21 cellular contexts compared by ENCODE assay signal in the genomic region with DNA sequence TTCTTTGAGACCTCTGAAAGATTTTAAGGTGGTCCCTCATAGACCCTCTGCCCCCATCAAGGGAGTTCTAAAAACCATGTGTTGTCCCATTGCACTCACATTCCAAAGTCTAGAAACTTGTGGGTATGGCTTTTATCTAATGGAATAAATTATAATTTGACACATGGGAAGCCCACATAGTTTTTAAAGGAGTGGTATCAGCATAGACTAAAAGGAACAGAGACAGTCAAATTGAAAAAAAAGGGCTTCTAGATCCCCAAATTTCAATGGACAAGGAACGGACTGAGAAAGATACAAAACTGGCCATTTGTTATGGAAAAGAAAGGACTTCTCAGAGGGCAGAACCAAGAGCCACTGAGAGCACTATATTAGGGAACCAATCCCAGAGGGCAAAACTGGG. TPM values are rescaled to one million over a fixed set of nuclear protein-coding genes. Genes with fewer than 3 reads are reported as not detected.
DNase-seq lines count a peak whose midpoint lies in the region; ATAC-seq, FAIRE-seq and TF ChIP-seq lines count a peak whose summit lies in the region.
"Had no signal": no experiment of that assay in that cellular context is flagged by ENCODE, and none has a peak within 500 bp of the region (broad histone marks: within the 10 kb centered on the region; RNA-seq: fewer than 3 reads in every experiment).

No MANE protein-coding gene starts in this region.

- 80% methylated on average over 1 of the region's 1 CpG for WGBS in K562 (ENCODE audit: insufficient coverage, low coverage, missing lambda C conversion rate)

- H3K9ac ChIP-seq in K562 (ENCODE audit: insufficient read depth in 1 of 2, low read depth in 2 of 2, low read length in 2 of 2) = no peak overlapping the region

- H3K4me3 ChIP-seq in K562 = no peak overlapping the region

- H4K20me1 ChIP-seq in K562 (replicated peaks; ENCODE audit: control insufficient read depth, insufficient read depth, low read length) = no peaks in the 10 kb centered on the region

- DNase-seq in activated naive CD4-positive, alpha-beta T cell treated with anti-CD3 and anti-CD28 coated beads, Interleukin-2, amount 10 ng/mL, durations not matched to agents 7 days and 5 days = no peak
- DNase-seq in OCI-M1 (lab: John Stamatoyannopoulos, UW) (peak; percentile 5), K562 (ENCODE audit: extremely low read depth in 1 of 4, low spot score in 3 of 4) (no peak), NCI-H2196 (lab: John Stamatoyannopoulos, UW; ENCODE audit: unreplicated experiment) (no peak), osteocyte (ENCODE audit: extremely low spot score, unreplicated experiment) (no peak)
- DNase-seq: 8988T; ACHN; C1 segment of cervical spinal cord; CD4-positive, alpha-beta T cell; COR-L47; DMS153; DMS79 treated with DMSO at 0.1 percent for 48 hours; EL; GOT3; H9; IMR-90 had no signal

- CTCF ChIA-PET in activated naive CD4-positive, alpha-beta T cell treated with anti-CD3 and anti-CD28 coated beads, Interleukin-2, amount 10 ng/mL, durations not matched to agents 7 days and 5 days (lab: Charles Lee) = interaction anchor here (10.5 kb wide), 1 partner anchor 63 kb away, joined by 214 read pairs; a partner anchor contains a TSS
- CTCF ChIA-PET in K562 (lab: Yijun Ruan, JAX; ENCODE audit: low intra/inter-chr PET ratio) = no interaction called here

- H3K79me2 ChIP-seq in K562 (ENCODE audit: control insufficient read depth, insufficient read depth, low read length) = no peaks in the 10 kb centered on the region

- H3K27me3 Mint-ChIP-seq in activated naive CD4-positive, alpha-beta T cell treated with anti-CD3 and anti-CD28 coated beads, Interleukin-2, amount 50 U/mL, for 24 hours = no peaks in the 10 kb centered on the region
- no peaks in the 10 kb centered on the region for H3K27me3 Mint-ChIP-seq in activated naive CD4-positive, alpha-beta T cell treated with anti-CD3 and anti-CD28 coated beads, Interleukin-2, amount 10 ng/mL, durations not matched to agents 7 days and 5 days
- H3K27me3 Mint-ChIP-seq in osteocyte (ENCODE audit: unreplicated experiment) = no peaks in the 10 kb centered on the region
- H3K27me3 Mint-ChIP-seq: CD4-positive, alpha-beta T cell had no signal

- no peak for TF ChIP-seq POLR2A in K562 (conservative IDR thresholded peaks at IDR 0.05)

- peaks cover 35% of the 10 kb centered on the region for H3K4me1 Mint-ChIP-seq in activated naive CD4-positive, alpha-beta T cell treated with anti-CD3 and anti-CD28 coated beads, Interleukin-2, amount 50 U/mL, for 24 hours
- H3K4me1 Mint-ChIP-seq in activated naive CD4-positive, alpha-beta T cell treated with anti-CD3 and anti-CD28 coated beads, Interleukin-2, amount 10 ng/mL, durations not matched to agents 7 days and 5 days = peaks cover 46% of the 10 kb centered on the region
- no peaks in the 10 kb centered on the region for H3K4me1 Mint-ChIP-seq in osteocyte (ENCODE audit: unreplicated experiment)

- H3K9me3 Mint-ChIP-seq in activated naive CD4-positive, alpha-beta T cell treated with anti-CD3 and anti-CD28 coated beads, Interleukin-2, amount 50 U/mL, for 24 hours = peaks cover 8% of the 10 kb centered on the region
- H3K9me3 Mint-ChIP-seq in activated naive CD4-positive, alpha-beta T cell treated with anti-CD3 and anti-CD28 coated beads, Interleukin-2, amount 10 ng/mL, durations not matched to agents 7 days and 5 days = peaks cover 21% of the 10 kb centered on the region
- H3K9me3 Mint-ChIP-seq in osteocyte (ENCODE audit: unreplicated experiment) = peaks cover 26% of the 10 kb centered on the region

- H3K4me1 ChIP-seq in K562 (replicated peaks in 1 of 2; ENCODE audit: control insufficient read depth in 2 of 2, insufficient read depth in 2 of 2, low read length in 2 of 2) = no peaks in the 10 kb centered on the region; a peak in 1 of 5 replicates

- TF ChIP-seq EP300 in K562 (IDR thresholded peaks at IDR 0.05; ENCODE audit: low read length) = no peak

- H3K9me1 ChIP-seq in K562 (ENCODE audit: control insufficient read depth, insufficient read depth, low read length) = no peaks in the 10 kb centered on the region

- ATAC-seq in K562 (no peak), GM21529 (IDR thresholded peaks at IDR 0.05; ENCODE audit: unreplicated experiment) (no peak)

- POLR2A ChIA-PET in K562 (lab: Yijun Ruan, JAX) = interaction anchor here (0.7 to 2.1 kb wide), 4 partner anchors 12 to 111 kb away, joined by 3 to 8 read pairs (median 6); no protein-coding TSS in a partner anchor

- no peak for TF ChIP-seq RAD21 in K562 (CRISPR knock-in tag; conservative IDR thresholded peaks at IDR 0.05 in 1 of 2, IDR thresholded peaks at IDR 0.05 in 1 of 2)

- in situ Hi-C loops in K562 (cut with MboI) = no loop called here

- no peak for FAIRE-seq in K562 (lab: Jason Lieb, UNC)
- FAIRE-seq: D721Med, G401.6, GM12891 had no signal

- H3K27me3 ChIP-seq in K562 (ENCODE audit: control insufficient read depth in 2 of 2, insufficient read depth in 2 of 2, low read length in 2 of 2) = no peaks in the 10 kb centered on the region

- no peak overlapping the region for H3K4me2 ChIP-seq in K562 (ENCODE audit: insufficient read depth, low read length)

- no peak overlapping the region for H3K27ac ChIP-seq in K562 (ENCODE audit: extremely low read depth, low read depth, low read length)

- H3K36me3 Mint-ChIP-seq in activated naive CD4-positive, alpha-beta T cell treated with anti-CD3 and anti-CD28 coated beads, Interleukin-2, amount 50 U/mL, for 24 hours = peaks cover 45% of the 10 kb centered on the region
- H3K36me3 Mint-ChIP-seq in activated naive CD4-positive, alpha-beta T cell treated with anti-CD3 and anti-CD28 coated beads, Interleukin-2, amount 10 ng/mL, durations not matched to agents 7 days and 5 days = peaks cover 85% of the 10 kb centered on the region
- peaks cover 64% of the 10 kb centered on the region for H3K36me3 Mint-ChIP-seq in osteocyte (ENCODE audit: unreplicated experiment)

- H3K27ac Mint-ChIP-seq in activated naive CD4-positive, alpha-beta T cell treated with anti-CD3 and anti-CD28 coated beads, Interleukin-2, amount 50 U/mL, for 24 hours = peak overlapping the region; percentile 35
- no peak overlapping the region for H3K27ac Mint-ChIP-seq in activated naive CD4-positive, alpha-beta T cell treated with anti-CD3 and anti-CD28 coated beads, Interleukin-2, amount 10 ng/mL, durations not matched to agents 7 days and 5 days
- H3K27ac Mint-ChIP-seq in osteocyte (ENCODE audit: unreplicated experiment) = no peak overlapping the region
- H3K27ac Mint-ChIP-seq: H9 had no signal

- H3K9me3 ChIP-seq in K562 (replicated peaks; ENCODE audit: control insufficient read depth, insufficient read depth, low read depth, low read length) = peaks cover 5% of the 10 kb centered on the region; the same call in 1 of the 2 replicates

- H3K36me3 ChIP-seq in K562 (ENCODE audit: control insufficient read depth, insufficient read depth, low read length) = peaks cover 47% of the 10 kb centered on the region

- no peak for TF ChIP-seq CTCF in K562 (IDR thresholded peaks at IDR 0.05 in 2 of 3, conservative IDR thresholded peaks at IDR 0.05 in 1 of 3; ENCODE audit: insufficient read depth in 2 of 3, low read depth in 1 of 3, low read length in 3 of 3)
- TF ChIP-seq CTCF in osteocyte (IDR thresholded peaks at IDR 0.05) = no peak

- H3K4me3 Mint-ChIP-seq in activated naive CD4-positive, alpha-beta T cell treated with anti-CD3 and anti-CD28 coated beads, Interleukin-2, amount 50 U/mL, for 24 hours = no peak overlapping the region
- H3K4me3 Mint-ChIP-seq in activated naive CD4-positive, alpha-beta T cell treated with anti-CD3 and anti-CD28 coated beads, Interleukin-2, amount 10 ng/mL, durations not matched to agents 7 days and 5 days = no peak overlapping the region
- no peak overlapping the region for H3K4me3 Mint-ChIP-seq in osteocyte (ENCODE audit: unreplicated experiment)
- H3K4me3 Mint-ChIP-seq: CD4-positive, alpha-beta T cell; H9 had no signal

- BruUV-seq in K562 (replicated peaks; lab: Mats Ljungman, UMichigan) = no TSS peak

- intact Hi-C loops in K562 (cut with micrococcal nuclease) = loop anchor here (10.0 kb wide), 1 partner anchor 216 kb away; no protein-coding TSS in a partner anchor

- H2AFZ ChIP-seq in K562 (ENCODE audit: low read depth, low read length) = no peak overlapping the region

TF ChIP-seq in K562, 482 proteins besides CTCF, POLR2A, EP300 and RAD21:
- TF ChIP-seq ADNP (tag; IDR thresholded peaks at IDR 0.05) (peak; percentile 48), ERF (CRISPR knock-in tag; IDR thresholded peaks at IDR 0.05) (no peak)

RNA-seq across cellular contexts. Expression of a gene that starts 48.7 kb away (rescaled TPM):
- total RNA-seq in K562 (2011; cell fraction: chromatin; rRNA removed; ENCODE audit: low replicate concordance) = 34.7 and 120 TPM in 2 replicates
- total RNA-seq in K562 (2011; cell fraction: nucleolus; rRNA removed) = 149 and 167 TPM in 2 replicates
- 100 and 105 TPM in 2 replicates for total RNA-seq in K562 (2011; cell fraction: nucleoplasm; rRNA removed)
- total RNA-seq in K562 (2014; rRNA removed) (56.9 and 85.3 TPM in 2 replicates), K562 (2014; rRNA removed; fragmentation: Illumina TruSeq; extraction: Trizol) (28.3 and 42.2 TPM in 2 replicates), K562 (2015; rRNA removed; fragmentation: Illumina TruSeq; extraction: Trizol) (59.0 and 60.6 TPM in 2 replicates), K562 (2021) (60.6 and 65.4 TPM in 2 replicates), osteocyte (not detected in 2 replicates)
- polyA plus RNA-seq in K562 (2011; rRNA removed) (51.0 and 64.1 TPM in 2 replicates), K562 (2014; fragmentation: Illumina TruSeq; extraction: Trizol) (89.4 and 91.6 TPM in 2 replicates), K562 (2014; fragmentation: Nextera tagmentation; extraction: Ambion mirVana) (10 to 100 TPM; 37.9 to 68.1 TPM), K562 (2014; rRNA removed) (70.5 and 78.0 TPM in 2 replicates)
- 80.3 and 166 TPM in 2 replicates for polyA plus RNA-seq in K562 (2011; cell fraction: cytosol; rRNA removed)
- 42.4 and 69.3 TPM in 2 replicates for polyA plus RNA-seq in K562 (2011; cell fraction: nucleus; rRNA removed)
- polyA plus RNA-seq in K562 (2012) = 53.4 and 87.2 TPM in 2 replicates
- polyA minus RNA-seq in K562 (2011; rRNA and poly(A)+ RNA removed) = 33.3 and 54.4 TPM in 2 replicates
- polyA minus RNA-seq in K562 (2011; cell fraction: cytosol; rRNA and poly(A)+ RNA removed) = 23.3 and 26.8 TPM in 2 replicates
- polyA minus RNA-seq in K562 (2011; cell fraction: nucleus; rRNA and poly(A)+ RNA removed) = 50.1 and 59.2 TPM in 2 replicates
- total RNA-seq: IMR-90 had no signal

Comparison
In these comparisons a context has a peak if more than half of its experiments do, and no peak if none do; other contexts are left out.
1. RNA of a gene that starts 48.7 kb away (total RNA-seq): 28.3 to 167 TPM in K562; not detected in osteocyte; every median in the first group is over 10 times any median in the second.